In genomic region chr2:25790074-25790473, GRCh38 we compare ENCODE assay signal across 23 cellular contexts.
DNase-seq lines count a peak whose midpoint lies in the region; ATAC-seq and TF ChIP-seq lines count a peak whose summit lies in the region.
"Had no signal": no experiment of that assay in that cellular context is flagged by ENCODE, and none has a peak within 500 bp of the region (broad histone marks: within the 10 kb centered on the region; RNA-seq: fewer than 3 reads in every experiment).

No MANE protein-coding gene starts in this region.

- H3K9me3 Mint-ChIP-seq in activated CD4-positive, alpha-beta T cell treated with anti-CD3 and anti-CD28 coated beads, Interleukin-2, amount 10 ng/mL, durations not matched to agents 7 days and 5 days: peaks cover 3% of the 10 kb centered on the region
- H3K9me3 Mint-ChIP-seq in CD8-positive, alpha-beta T cell: no peaks in the 10 kb centered on the region
- H3K9me3 Mint-ChIP-seq in activated CD4-positive, alpha-beta memory T cell treated with anti-CD3 and anti-CD28 coated beads, Interleukin-2, amount 10 ng/mL, durations not matched to agents 7 days and 5 days: peaks cover 2% of the 10 kb centered on the region
- H3K9me3 Mint-ChIP-seq: endodermal cell, H9 had no signal

- DNase-seq in activated CD4-positive, alpha-beta T cell treated with anti-CD3 and anti-CD28 coated beads, Interleukin-2, amount 10 ng/mL, durations not matched to agents 7 days and 5 days: no peak
- DNase-seq in activated CD4-positive, alpha-beta T cell treated with anti-CD3 and anti-CD28 coated beads, Interleukin-2, amount 50 U/mL, for 1 hour: no peak
- DNase-seq in CD8-positive, alpha-beta T cell: no peak
- DNase-seq in activated CD4-positive, alpha-beta memory T cell treated with anti-CD3 and anti-CD28 coated beads, Interleukin-2, amount 10 ng/mL, durations not matched to agents 7 days and 5 days: no peak
- DNase-seq in kidney tubule cell (ENCODE audit: low spot score): peak; percentile 7
- no peak for DNase-seq in foreskin melanocyte
- no peak for DNase-seq in GF-D8 (lab: John Stamatoyannopoulos, UW)
- no peak for DNase-seq in GM19238 (ENCODE audit: insufficient read length, low spot score)
- DNase-seq: activated effector memory CD4-positive, alpha-beta T cell treated with Interleukin-2 at 50 U/mL for 16 hours; amygdala; BE2C; endodermal cell; H9; kidney glomerular epithelial cell; NCI-H1417; NCI-H2107; NCI-H510A; occipital lobe; stomach had no signal

- POLR2A ChIA-PET in activated CD4-positive, alpha-beta T cell treated with anti-CD3 and anti-CD28 coated beads, Interleukin-2, amount 10 ng/mL, durations not matched to agents 7 days and 5 days (lab: Charles Lee): no interaction called here
- POLR2A ChIA-PET in CD8-positive, alpha-beta T cell (lab: Charles Lee): interaction anchor here (0.5 to 2.7 kb wide), 3 partner anchors 10 to 320 kb away, joined by 3 to 10 read pairs (median 3); no protein-coding TSS in a partner anchor
- POLR2A ChIA-PET in activated CD4-positive, alpha-beta memory T cell treated with anti-CD3 and anti-CD28 coated beads, Interleukin-2, amount 10 ng/mL, durations not matched to agents 7 days and 5 days (lab: Charles Lee): interaction anchor here (0.6 to 2.4 kb wide), 4 partner anchors 14 to 35 kb away, joined by 3 to 8 read pairs (median 4); no protein-coding TSS in a partner anchor

- H3K9me3 ChIP-seq in CD8-positive, alpha-beta T cell (ENCODE audit: low read length): no peaks in the 10 kb centered on the region
- H3K9me3 ChIP-seq: BE2C, stomach, tibial nerve had no signal

- no peaks in the 10 kb centered on the region for H3K27me3 ChIP-seq in CD8-positive, alpha-beta T cell (ENCODE audit: insufficient read depth, low read length)
- H3K27me3 ChIP-seq: BE2C, stomach, tibial nerve had no signal

- H3K4me3 ChIP-seq in CD8-positive, alpha-beta T cell (ENCODE audit: low read depth, low read length): no peak overlapping the region
- H3K4me3 ChIP-seq: coronary artery, smooth muscle cell, stomach, tibial nerve had no signal

- peaks cover 39% of the 10 kb centered on the region for H3K4me1 ChIP-seq in CD8-positive, alpha-beta T cell (ENCODE audit: insufficient read depth, low read length)
- H3K4me1 ChIP-seq: BE2C, stomach, tibial nerve had no signal

- no peaks in the 10 kb centered on the region for H3K27me3 Mint-ChIP-seq in activated CD4-positive, alpha-beta T cell treated with anti-CD3 and anti-CD28 coated beads, Interleukin-2, amount 10 ng/mL, durations not matched to agents 7 days and 5 days
- H3K27me3 Mint-ChIP-seq in CD8-positive, alpha-beta T cell (ENCODE audit: low read depth): no peaks in the 10 kb centered on the region
- no peaks in the 10 kb centered on the region for H3K27me3 Mint-ChIP-seq in activated CD4-positive, alpha-beta memory T cell treated with anti-CD3 and anti-CD28 coated beads, Interleukin-2, amount 10 ng/mL, durations not matched to agents 7 days and 5 days

- no peak for TF ChIP-seq CTCF in CD8-positive, alpha-beta T cell (IDR thresholded peaks at IDR 0.05)

- intact Hi-C loops in CD8-positive, alpha-beta T cell (cut with DNase I, micrococcal nuclease): loop anchor here in 1 of 2 experiments (10.0 kb wide), 1 partner anchor 65 kb away; no protein-coding TSS in a partner anchor

- H3K27ac ChIP-seq in CD8-positive, alpha-beta T cell (ENCODE audit: low read depth, low read length): no peak overlapping the region
- H3K27ac ChIP-seq: coronary artery, stomach, tibial nerve had no signal

- ATAC-seq in CD8-positive, alpha-beta T cell: peak; percentile 39
- ATAC-seq: Panc1 had no signal

- peaks cover 52% of the 10 kb centered on the region for H3K36me3 Mint-ChIP-seq in activated CD4-positive, alpha-beta T cell treated with anti-CD3 and anti-CD28 coated beads, Interleukin-2, amount 10 ng/mL, durations not matched to agents 7 days and 5 days (ENCODE audit: low read depth)
- H3K36me3 Mint-ChIP-seq in CD8-positive, alpha-beta T cell: peaks cover 24% of the 10 kb centered on the region
- peaks cover 41% of the 10 kb centered on the region for H3K36me3 Mint-ChIP-seq in activated CD4-positive, alpha-beta memory T cell treated with anti-CD3 and anti-CD28 coated beads, Interleukin-2, amount 10 ng/mL, durations not matched to agents 7 days and 5 days (ENCODE audit: low read depth)

- peak overlapping the region; percentile 13 for H3K27ac Mint-ChIP-seq in activated CD4-positive, alpha-beta T cell treated with anti-CD3 and anti-CD28 coated beads, Interleukin-2, amount 10 ng/mL, durations not matched to agents 7 days and 5 days
- no peak overlapping the region for H3K27ac Mint-ChIP-seq in CD8-positive, alpha-beta T cell
- peak overlapping the region; percentile 44 for H3K27ac Mint-ChIP-seq in activated CD4-positive, alpha-beta memory T cell treated with anti-CD3 and anti-CD28 coated beads, Interleukin-2, amount 10 ng/mL, durations not matched to agents 7 days and 5 days
- H3K27ac Mint-ChIP-seq: endodermal cell, H9 had no signal

- H3K36me3 ChIP-seq in CD8-positive, alpha-beta T cell (ENCODE audit: insufficient read depth, low read length): no peaks in the 10 kb centered on the region

- CTCF ChIA-PET in activated CD4-positive, alpha-beta T cell treated with anti-CD3 and anti-CD28 coated beads, Interleukin-2, amount 10 ng/mL, durations not matched to agents 7 days and 5 days (lab: Charles Lee): interaction anchor here (0.7 to 1.9 kb wide), 3 partner anchors 12 to 685 kb away, joined by 3 to 5 read pairs (median 4); no protein-coding TSS in a partner anchor
- CTCF ChIA-PET in CD8-positive, alpha-beta T cell (lab: Charles Lee): no interaction called here
- CTCF ChIA-PET in activated CD4-positive, alpha-beta memory T cell treated with anti-CD3 and anti-CD28 coated beads, Interleukin-2, amount 10 ng/mL, durations not matched to agents 7 days and 5 days (lab: Charles Lee): interaction anchor here (0.7 to 1.2 kb wide), 4 partner anchors 23 to 59 kb away, joined by 3 to 7 read pairs (median 4); no protein-coding TSS in a partner anchor

- no peak overlapping the region for H3K4me3 Mint-ChIP-seq in activated CD4-positive, alpha-beta T cell treated with anti-CD3 and anti-CD28 coated beads, Interleukin-2, amount 10 ng/mL, durations not matched to agents 7 days and 5 days
- peak overlapping the region; percentile 71 for H3K4me3 Mint-ChIP-seq in CD8-positive, alpha-beta T cell
- H3K4me3 Mint-ChIP-seq in activated CD4-positive, alpha-beta memory T cell treated with anti-CD3 and anti-CD28 coated beads, Interleukin-2, amount 10 ng/mL, durations not matched to agents 7 days and 5 days: peak overlapping the region; percentile 59
- H3K4me3 Mint-ChIP-seq: endodermal cell, H9 had no signal

- peaks cover 36% of the 10 kb centered on the region for H3K4me1 Mint-ChIP-seq in activated CD4-positive, alpha-beta T cell treated with anti-CD3 and anti-CD28 coated beads, Interleukin-2, amount 10 ng/mL, durations not matched to agents 7 days and 5 days
- peaks cover 63% of the 10 kb centered on the region for H3K4me1 Mint-ChIP-seq in CD8-positive, alpha-beta T cell (ENCODE audit: low read depth)
- H3K4me1 Mint-ChIP-seq in activated CD4-positive, alpha-beta memory T cell treated with anti-CD3 and anti-CD28 coated beads, Interleukin-2, amount 10 ng/mL, durations not matched to agents 7 days and 5 days: peaks cover 57% of the 10 kb centered on the region
- H3K4me1 Mint-ChIP-seq: endodermal cell, H9 had no signal
